Comparison of ENCODE assay signal across 2 cellular contexts in the genomic region with DNA sequence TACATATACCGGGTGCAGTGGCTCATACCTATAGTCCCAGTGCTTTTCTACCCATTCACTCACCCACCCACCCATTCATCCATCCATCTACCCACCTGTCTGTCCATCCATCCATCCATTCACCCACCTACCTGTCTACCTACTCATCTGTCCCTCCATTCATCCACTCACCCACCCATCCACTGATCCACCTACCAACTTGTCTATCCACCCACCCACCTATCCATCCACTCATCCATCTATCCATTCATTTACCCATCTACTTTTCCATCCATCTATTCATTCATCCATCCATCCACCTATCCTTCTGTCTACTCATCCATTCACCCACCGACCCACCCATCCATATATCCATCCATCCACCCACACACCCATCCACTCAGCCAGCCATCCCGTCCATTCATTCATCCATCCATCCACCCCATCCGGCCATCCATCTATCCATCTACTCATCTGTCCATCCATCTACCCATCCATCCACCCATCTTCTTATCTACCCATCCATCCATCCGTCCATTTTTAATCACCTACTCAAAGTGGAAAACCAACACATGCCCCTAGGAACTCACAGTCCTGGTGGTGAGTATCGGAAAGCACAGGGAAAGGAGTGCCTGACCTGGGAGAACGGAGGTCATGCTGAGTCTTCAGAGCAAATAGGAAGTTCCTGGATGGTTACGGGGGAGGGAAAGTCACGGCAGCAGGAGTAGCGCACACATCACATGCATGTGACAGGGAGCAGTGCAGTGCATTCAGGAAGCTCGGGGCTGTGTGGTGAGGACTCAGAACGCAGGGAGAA.
TF ChIP-seq lines count a peak whose summit lies in the region.

No MANE protein-coding gene starts in this region.

TF ChIP-seq in HEK293, 187 proteins besides CTCF, POLR2A, EP300 and RAD21 (continued from another document):
- TF ChIP-seq, protein P1, sequence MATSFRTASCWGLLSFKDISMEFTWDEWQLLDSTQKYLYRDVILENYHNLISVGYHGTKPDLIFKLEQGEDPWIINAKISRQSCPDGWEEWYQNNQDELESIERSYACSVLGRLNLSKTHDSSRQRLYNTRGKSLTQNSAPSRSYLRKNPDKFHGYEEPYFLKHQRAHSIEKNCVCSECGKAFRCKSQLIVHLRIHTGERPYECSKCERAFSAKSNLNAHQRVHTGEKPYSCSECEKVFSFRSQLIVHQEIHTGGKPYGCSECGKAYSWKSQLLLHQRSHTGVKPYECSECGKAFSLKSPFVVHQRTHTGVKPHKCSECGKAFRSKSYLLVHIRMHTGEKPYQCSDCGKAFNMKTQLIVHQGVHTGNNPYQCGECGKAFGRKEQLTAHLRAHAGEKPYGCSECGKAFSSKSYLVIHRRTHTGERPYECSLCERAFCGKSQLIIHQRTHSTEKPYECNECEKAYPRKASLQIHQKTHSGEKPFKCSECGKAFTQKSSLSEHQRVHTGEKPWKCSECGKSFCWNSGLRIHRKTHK (tag by site-specific recombination; IDR thresholded peaks at IDR 0.05) = no peak
- TF ChIP-seq ZNF221 (tag by site-specific recombination; IDR thresholded peaks at IDR 0.05; ENCODE audit: borderline replicate concordance) (no peak), ZNF10 (tag by site-specific recombination; IDR thresholded peaks at IDR 0.05) (no peak), ZBTB20 (tag by site-specific recombination; IDR thresholded peaks at IDR 0.05) (no peak), ZNF404 (tag by site-specific recombination; IDR thresholded peaks at IDR 0.05) (no peak), ZBTB17 (tag by site-specific recombination; IDR thresholded peaks at IDR 0.05) (peak; percentile 29; the same call in 1 of the 2 replicates), ZNF202 (tag by site-specific recombination; IDR thresholded peaks at IDR 0.05; ENCODE audit: borderline replicate concordance) (no peak), ZNF571 (tag by site-specific recombination; IDR thresholded peaks at IDR 0.05) (0 out of 2 replicates have a peak, but pooled peaks have one; percentile 29), ZIC2 (tag by site-specific recombination; IDR thresholded peaks at IDR 0.05) (no peak), EGR2 (tag by site-specific recombination; IDR thresholded peaks at IDR 0.05; ENCODE audit: low read depth) (peak; percentile 98), HOXA7 (CRISPR knock-in tag; IDR thresholded peaks at IDR 0.05; ENCODE audit: borderline replicate concordance) (no peak), ZNF560 (tag by site-specific recombination; IDR thresholded peaks at IDR 0.05; ENCODE audit: borderline replicate concordance) (no peak), ZNF239 (tag by site-specific recombination; IDR thresholded peaks at IDR 0.05) (no peak), ZNF366 (tag by site-specific recombination; conservative IDR thresholded peaks at IDR 0.05) (peak; percentile 93), ZNF292 (tag by site-specific recombination; IDR thresholded peaks at IDR 0.05; ENCODE audit: borderline replicate concordance, low read depth) (no peak), ZFHX2 (tag by site-specific recombination; conservative IDR thresholded peaks at IDR 0.05) (peak; percentile 73), ZNF48 (tag by site-specific recombination; IDR thresholded peaks at IDR 0.05) (no peak), ZBTB49 (tag by site-specific recombination; IDR thresholded peaks at IDR 0.05; ENCODE audit: low read depth) (no peak), ZBTB8A (tag by site-specific recombination; IDR thresholded peaks at IDR 0.05) (no peak), KLF10 (tag by site-specific recombination; IDR thresholded peaks at IDR 0.05) (no peak), MZF1 (tag by site-specific recombination; IDR thresholded peaks at IDR 0.05; ENCODE audit: borderline replicate concordance) (no peak), ZNF521 (tag by site-specific recombination; IDR thresholded peaks at IDR 0.05) (no peak), ZBTB7A (tag by site-specific recombination; IDR thresholded peaks at IDR 0.05; ENCODE audit: low read depth) (no peak)

TF ChIP-seq in K562, 482 proteins besides CTCF, POLR2A, EP300 and RAD21 (continued from another document):
- TF ChIP-seq POLR2B (IDR thresholded peaks at IDR 0.05; ENCODE audit: low read depth, partially characterized antibody) = no peak
- no peak for TF ChIP-seq ASH1L (IDR thresholded peaks at IDR 0.05; ENCODE audit: borderline replicate concordance, low read depth, partially characterized antibody)
- TF ChIP-seq, protein P2, sequence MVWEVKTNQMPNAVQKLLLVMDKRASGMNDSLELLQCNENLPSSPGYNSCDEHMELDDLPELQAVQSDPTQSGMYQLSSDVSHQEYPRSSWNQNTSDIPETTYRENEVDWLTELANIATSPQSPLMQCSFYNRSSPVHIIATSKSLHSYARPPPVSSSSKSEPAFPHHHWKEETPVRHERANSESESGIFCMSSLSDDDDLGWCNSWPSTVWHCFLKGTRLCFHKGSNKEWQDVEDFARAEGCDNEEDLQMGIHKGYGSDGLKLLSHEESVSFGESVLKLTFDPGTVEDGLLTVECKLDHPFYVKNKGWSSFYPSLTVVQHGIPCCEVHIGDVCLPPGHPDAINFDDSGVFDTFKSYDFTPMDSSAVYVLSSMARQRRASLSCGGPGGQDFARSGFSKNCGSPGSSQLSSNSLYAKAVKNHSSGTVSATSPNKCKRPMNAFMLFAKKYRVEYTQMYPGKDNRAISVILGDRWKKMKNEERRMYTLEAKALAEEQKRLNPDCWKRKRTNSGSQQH (CRISPR knock-in tag; IDR thresholded peaks at IDR 0.05) = 0 out of 2 replicates have a peak, but pooled peaks have one; percentile 75
- TF ChIP-seq SMAD2 (IDR thresholded peaks at IDR 0.05; ENCODE audit: low read depth, low read length) = no peak
- no peak for TF ChIP-seq KAT8 (IDR thresholded peaks at IDR 0.05; ENCODE audit: low read depth)
- TF ChIP-seq PURB (CRISPR knock-in tag; IDR thresholded peaks at IDR 0.05; ENCODE audit: low read depth) = no peak
- TF ChIP-seq TFE3 (CRISPR knock-in tag; IDR thresholded peaks at IDR 0.05) = no peak
- no peak for TF ChIP-seq SMARCB1 (IDR thresholded peaks at IDR 0.05; ENCODE audit: insufficient read length, low read depth)
- no peak for TF ChIP-seq SREBF1 (IDR thresholded peaks at IDR 0.05; ENCODE audit: borderline replicate concordance, low read depth, low read length)
- peak; percentile 33; the same call in 1 of the 2 replicates for TF ChIP-seq EHMT2 (IDR thresholded peaks at IDR 0.05)
- no peak for TF ChIP-seq SP2 (IDR thresholded peaks at IDR 0.05; ENCODE audit: extremely low read depth, low read depth, low read length, poor library complexity, severe bottlenecking)
- 0 out of 2 replicates have a peak, but pooled peaks have one; percentile 18 for TF ChIP-seq ZBTB26 (CRISPR knock-in tag; IDR thresholded peaks at IDR 0.05)
